In genomic region chr21:26832513-26832912, GRCh38 we compare ENCODE assay signal across 26 cellular contexts.
"Had no signal": no experiment of that assay in that cellular context is flagged by ENCODE, and none has a peak within 500 bp of the region (broad histone marks: within the 10 kb centered on the region; RNA-seq: fewer than 3 reads in every experiment).

No MANE protein-coding gene starts in this region.

- H3K27me3 ChIP-seq: dorsolateral prefrontal cortex, suprapubic skin, transverse colon, vagina had no signal

- H3K9me3 Mint-ChIP-seq: activated naive CD8-positive, alpha-beta T cell treated with anti-CD3 and anti-CD28 coated beads for 36 hours; brain; endodermal cell; stimulated activated naive CD8-positive, alpha-beta T cell treated with anti-CD3 and anti-CD28 coated beads, Interleukin-15, amount 100 ng/mL, for 72 hours had no signal

- H3K4me1 Mint-ChIP-seq: brain had no signal

- H3K4me3 Mint-ChIP-seq: activated naive CD8-positive, alpha-beta T cell treated with anti-CD3 and anti-CD28 coated beads for 36 hours; endodermal cell; stimulated activated naive CD8-positive, alpha-beta T cell treated with anti-CD3 and anti-CD28 coated beads, Interleukin-15, amount 100 ng/mL, for 72 hours had no signal

- H3K4me3 ChIP-seq: dorsolateral prefrontal cortex, lung, SK-N-MC, suprapubic skin, transverse colon, vagina had no signal

- H3K36me3 Mint-ChIP-seq: activated naive CD8-positive, alpha-beta T cell treated with anti-CD3 and anti-CD28 coated beads for 36 hours had no signal

- H3K4me1 ChIP-seq: suprapubic skin, transverse colon had no signal

- H3K27ac ChIP-seq: epithelial cell of prostate, SK-N-MC, suprapubic skin, transverse colon, vagina, VCaP had no signal

- H3K9me3 ChIP-seq: suprapubic skin, transverse colon, vagina had no signal

- ATAC-seq: left colon; stimulated activated naive CD8-positive, alpha-beta T cell treated with anti-CD3 and anti-CD28 coated beads, Interleukin-15, amount 100 ng/mL, for 72 hours had no signal

- DNase-seq: activated CD4-positive, CD25-positive, alpha-beta regulatory T cell treated with anti-CD3 and anti-CD28 coated beads, Interleukin-2, amount 50 U/mL, for 72 hours; activated CD8-positive, alpha-beta memory T cell treated with anti-CD3 and anti-CD28 coated beads, Interleukin-2, amount 50 U/mL, for 48 hours; activated gamma-delta T cell treated with Interleukin-2 at 50 U/mL for 16 hours; activated naive CD8-positive, alpha-beta T cell treated with anti-CD3 and anti-CD28 coated beads for 36 hours; activated T-cell treated with anti-CD3 and anti-CD28 coated beads, Interleukin-2, amount 50 U/mL, for 48 hours; anterior cingulate cortex; caudate nucleus; dorsolateral prefrontal cortex; endodermal cell; foreskin fibroblast; hippocampal formation; left colon; midbrain; stimulated activated CD4-positive, alpha-beta T cell treated with anti-CD3 and anti-CD28 coated beads, Interleukin-12 subunit alpha, Interleukin-12 subunit beta, amount 100 ng/mL, for 4 hours; stimulated activated CD4-positive, alpha-beta T cell treated with anti-CD3 and anti-CD28 coated beads, Interleukin-1b, Interleukin-23, amount 100 ng/mL, for 48 hours; stimulated activated CD8-positive, alpha-beta memory T cell treated with anti-CD3 and anti-CD28 coated beads, Interleukin-4, amount 100 ng/mL, for 48 hours; stimulated activated naive CD8-positive, alpha-beta T cell treated with anti-CD3 and anti-CD28 coated beads, Interleukin-15, amount 100 ng/mL, for 72 hours; T1000; transverse colon had no signal

- H3K27ac Mint-ChIP-seq: activated naive CD8-positive, alpha-beta T cell treated with anti-CD3 and anti-CD28 coated beads for 36 hours; endodermal cell; stimulated activated naive CD8-positive, alpha-beta T cell treated with anti-CD3 and anti-CD28 coated beads, Interleukin-15, amount 100 ng/mL, for 72 hours had no signal
